ENCODE assay signal across 16 cellular contexts in genomic region chr2:236021497-236022057, GRCh38.
DNase-seq lines count a peak whose midpoint lies in the region; ATAC-seq and TF ChIP-seq lines count a peak whose summit lies in the region.
"Had no signal": no experiment of that assay in that cellular context is flagged by ENCODE, and none has a peak within 500 bp of the region (broad histone marks: within the 10 kb centered on the region; RNA-seq: fewer than 3 reads in every experiment).

No MANE protein-coding gene starts in this region.

- H3K79me2 ChIP-seq in mesendoderm (ENCODE audit: control insufficient read depth, insufficient read depth, low read length): no peaks in the 10 kb centered on the region

- H3K4me1 ChIP-seq in adipocyte (ENCODE audit: control insufficient read depth, insufficient read depth, low read length) (no peaks in the 10 kb centered on the region), mesendoderm (ENCODE audit: control insufficient read depth, low read depth, low read length) (no peaks in the 10 kb centered on the region)
- H3K4me1 ChIP-seq: BE2C had no signal

- TF ChIP-seq CTCF in natural killer cell (IDR thresholded peaks at IDR 0.05): no peak

- H3K4ac ChIP-seq in mesendoderm (ENCODE audit: low read depth, low read length): no peak overlapping the region

- H3K27me3 ChIP-seq in adipocyte (replicated peaks; ENCODE audit: control insufficient read depth, insufficient read depth, low read length) (no peaks in the 10 kb centered on the region), mesendoderm (ENCODE audit: insufficient read depth, low read length, poor library complexity) (no peaks in the 10 kb centered on the region)
- H3K27me3 ChIP-seq: BE2C had no signal

- no peak overlapping the region for H3K18ac ChIP-seq in mesendoderm (ENCODE audit: low read length)

- WGBS in mesendoderm (ENCODE audit: extremely low coverage, insufficient coverage, low lambda C conversion rate): no CpG with 5 or more reads among the region's 14 CpGs

- no peaks in the 10 kb centered on the region for H3K4me1 Mint-ChIP-seq in natural killer cell treated with Interleukin-12 subunit alpha and Interleukin-12 subunit beta and Interleukin-15 and Interleukin-18, amount 100 ng/mL, for 72 hours (ENCODE audit: low read depth in 2 of 2)
- no peaks in the 10 kb centered on the region for H3K4me1 Mint-ChIP-seq in natural killer cell
- H3K4me1 Mint-ChIP-seq: CD4-positive, alpha-beta memory T cell had no signal

- H3K4me3 Mint-ChIP-seq in natural killer cell treated with Interleukin-12 subunit alpha and Interleukin-12 subunit beta and Interleukin-15 and Interleukin-18, amount 100 ng/mL, for 72 hours: no peak overlapping the region
- no peak overlapping the region for H3K4me3 Mint-ChIP-seq in natural killer cell
- H3K4me3 Mint-ChIP-seq: CD4-positive, alpha-beta memory T cell had no signal

- H3K23ac ChIP-seq in mesendoderm (ENCODE audit: low read length): no peak overlapping the region

- no peaks in the 10 kb centered on the region for H3K79me1 ChIP-seq in mesendoderm (ENCODE audit: low read length)

- H3K4me3 ChIP-seq in adipocyte (ENCODE audit: low read length): no peak overlapping the region
- no peak overlapping the region for H3K4me3 ChIP-seq in mesendoderm (ENCODE audit: low read length)
- H3K4me3 ChIP-seq: GM23248 had no signal

- H3K4me2 ChIP-seq in mesendoderm (ENCODE audit: low read length): no peak overlapping the region

- H3K9ac ChIP-seq in adipocyte (ENCODE audit: low read length): no peak overlapping the region
- no peak overlapping the region for H3K9ac ChIP-seq in mesendoderm (ENCODE audit: low read length)
- H3K9ac ChIP-seq: GM23248 had no signal

- no peak for ATAC-seq in natural killer cell treated with Interleukin-12 subunit alpha and Interleukin-12 subunit beta and Interleukin-15 and Interleukin-18, amount 100 ng/mL, for 72 hours
- no peak for ATAC-seq in natural killer cell
- ATAC-seq in GM19397 (IDR thresholded peaks at IDR 0.05; ENCODE audit: unreplicated experiment): no peak
- ATAC-seq in GM21447 (IDR thresholded peaks at IDR 0.05; ENCODE audit: unreplicated experiment): no peak

- H4K5ac ChIP-seq in mesendoderm (ENCODE audit: low read length): no peak overlapping the region

- no peaks in the 10 kb centered on the region for H3K36me3 Mint-ChIP-seq in natural killer cell treated with Interleukin-12 subunit alpha and Interleukin-12 subunit beta and Interleukin-15 and Interleukin-18, amount 100 ng/mL, for 72 hours
- no peaks in the 10 kb centered on the region for H3K36me3 Mint-ChIP-seq in natural killer cell
- H3K36me3 Mint-ChIP-seq: CD4-positive, alpha-beta memory T cell had no signal

- H3K27ac Mint-ChIP-seq in natural killer cell treated with Interleukin-12 subunit alpha and Interleukin-12 subunit beta and Interleukin-15 and Interleukin-18, amount 100 ng/mL, for 72 hours: no peak overlapping the region
- H3K27ac Mint-ChIP-seq in natural killer cell: no peak overlapping the region
- H3K27ac Mint-ChIP-seq: CD4-positive, alpha-beta memory T cell had no signal

- H3K36me3 ChIP-seq in adipocyte (ENCODE audit: control insufficient read depth, insufficient read depth, low read length, severe bottlenecking): peaks cover 4% of the 10 kb centered on the region
- H3K36me3 ChIP-seq in mesendoderm (ENCODE audit: control insufficient read depth, insufficient read depth, low read length): no peaks in the 10 kb centered on the region
- H3K36me3 ChIP-seq: BE2C had no signal

- no peak overlapping the region for H2AK5ac ChIP-seq in mesendoderm (ENCODE audit: low read length)

- H3K27me3 Mint-ChIP-seq in natural killer cell treated with Interleukin-12 subunit alpha and Interleukin-12 subunit beta and Interleukin-15 and Interleukin-18, amount 100 ng/mL, for 72 hours: no peaks in the 10 kb centered on the region
- no peaks in the 10 kb centered on the region for H3K27me3 Mint-ChIP-seq in natural killer cell (ENCODE audit: low read depth in 2 of 2)

- no peak overlapping the region for H2BK5ac ChIP-seq in mesendoderm (ENCODE audit: low read length)

- H2BK15ac ChIP-seq in mesendoderm (replicated peaks; ENCODE audit: low read depth): no peak overlapping the region

- H3K9me3 ChIP-seq in adipocyte (ENCODE audit: control insufficient read depth, low read length): no peaks in the 10 kb centered on the region
- H3K9me3 ChIP-seq: BE2C had no signal

- peak; percentile 2 for DNase-seq in natural killer cell treated with Interleukin-12 subunit alpha and Interleukin-12 subunit beta and Interleukin-15 and Interleukin-18, amount 100 ng/mL, for 72 hours (ENCODE audit: low spot score)
- DNase-seq in natural killer cell (no peak), adipocyte (ENCODE audit: low read depth) (peak; percentile 39), fibroblast of the conjunctiva (ENCODE audit: low read depth) (peak; percentile 46), non-pigmented ciliary epithelial cell (ENCODE audit: low read depth) (peak; percentile 18), mesendoderm (no peak)
- DNase-seq: 8988T; ACHN; BE2C; CD4-positive, alpha-beta memory T cell; DMS79; GM23248; H7 had no signal

- H3K56ac ChIP-seq in mesendoderm (ENCODE audit: low read length): no peak overlapping the region

- intact Hi-C loops in natural killer cell (cut with micrococcal nuclease): no loop called here

- H2BK120ac ChIP-seq in mesendoderm (ENCODE audit: low read depth, low read length): no peak overlapping the region

- H3K27ac ChIP-seq in mesendoderm (ENCODE audit: low read depth, low read length): no peak overlapping the region
- H3K27ac ChIP-seq: C4-2B, GM23248 had no signal

- H3K9me3 Mint-ChIP-seq in natural killer cell treated with Interleukin-12 subunit alpha and Interleukin-12 subunit beta and Interleukin-15 and Interleukin-18, amount 100 ng/mL, for 72 hours: no peaks in the 10 kb centered on the region
- no peaks in the 10 kb centered on the region for H3K9me3 Mint-ChIP-seq in natural killer cell
- H3K9me3 Mint-ChIP-seq: CD4-positive, alpha-beta memory T cell had no signal

- H4K8ac ChIP-seq in mesendoderm (ENCODE audit: low read depth, low read length): no peak overlapping the region

Comparison
In these comparisons a context has a peak if more than half of its experiments do, and no peak if none do; other contexts are left out.
1. DNase-seq: peak in natural killer cell treated with Interleukin-12 subunit alpha and Interleukin-12 subunit beta and Interleukin-15 and Interleukin-18, amount 100 ng/mL, for 72 hours (single experiment), adipocyte (single experiment), fibroblast of the conjunctiva (single experiment) and non-pigmented ciliary epithelial cell (single experiment); none in natural killer cell (single experiment) and mesendoderm (single experiment).